8 cellular contexts compared by ENCODE assay signal in the genomic region with DNA sequence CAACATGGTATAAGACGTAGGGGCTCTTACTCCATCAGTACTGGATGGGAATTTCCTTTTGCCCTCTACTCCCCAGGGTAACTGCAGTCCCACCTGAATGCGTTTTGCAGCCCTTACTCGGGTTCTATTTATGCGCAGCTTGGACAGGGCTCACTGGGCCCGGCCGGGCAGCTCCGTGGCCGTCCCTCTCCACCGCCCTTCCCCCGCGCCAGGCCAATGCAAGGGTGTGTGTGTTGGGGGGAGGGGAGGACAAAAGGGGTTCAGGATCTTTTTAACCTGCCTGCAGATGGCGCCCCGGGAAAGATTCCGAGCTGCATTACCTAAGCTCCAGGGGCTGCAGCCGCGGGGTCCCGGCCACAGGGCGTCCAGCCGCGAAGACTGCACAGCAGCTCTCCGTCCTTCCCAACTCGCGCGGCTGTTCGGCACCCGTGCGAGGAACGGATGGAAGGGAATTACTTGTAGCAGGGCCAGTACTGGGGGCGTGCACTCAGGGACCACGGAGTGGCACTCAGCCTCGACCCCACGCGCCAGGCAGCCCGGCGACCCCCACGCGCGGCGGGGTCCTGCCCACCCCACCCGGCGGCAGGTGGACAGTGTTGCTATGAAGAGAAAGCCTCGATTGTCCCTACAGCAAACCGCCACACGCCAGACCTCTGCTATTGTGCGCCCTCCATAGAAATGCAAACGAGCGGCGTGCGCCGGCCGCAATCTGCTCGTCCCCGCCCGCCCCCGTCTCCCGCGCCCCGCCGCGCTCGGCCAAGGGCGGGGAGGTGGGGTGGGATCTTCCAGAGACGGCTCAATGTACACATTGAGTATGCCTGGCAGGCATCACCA. TPM values are rescaled to one million over a fixed set of nuclear protein-coding genes. Genes with fewer than 3 reads are reported as not detected.
DNase-seq lines count a peak whose midpoint lies in the region; ATAC-seq and TF ChIP-seq lines count a peak whose summit lies in the region.

No MANE protein-coding gene starts in this region.

- H2AFZ ChIP-seq in neural cell (ENCODE audit: low read depth, low read length): peak overlapping the region; percentile 72

- DNase-seq in AG04450 (ENCODE audit: low read depth, low spot score): no peak
- DNase-seq in HAP-1 (ENCODE audit: low spot score in 2 of 2): peak; percentile 86 to 91
- DNase-seq in NCI-H748 treated with DMSO at 0.1 percent for 48 hours (lab: John Stamatoyannopoulos, UW): peak; percentile 85
- DNase-seq in activated effector memory CD4-positive, alpha-beta T cell treated with Interleukin-2 at 50 U/mL for 16 hours: peak; percentile 18
- DNase-seq in germinal center (ENCODE audit: low spot score): peak; percentile 43

- H3K79me2 ChIP-seq in neural cell (replicated peaks; ENCODE audit: insufficient read depth, low read length): peaks cover 44% of the 10 kb centered on the region

- peak; percentile 68 for TF ChIP-seq EP300 in neural cell (conservative IDR thresholded peaks at IDR 0.05; ENCODE audit: poor library complexity, severe bottlenecking)

- H3K27me3 ChIP-seq in AG04450 (ENCODE audit: control insufficient read depth, insufficient read depth, low read length): peaks cover 43% of the 10 kb centered on the region
- H3K27me3 ChIP-seq in HAP-1 (ENCODE audit: low read depth): peaks cover 5% of the 10 kb centered on the region; the same call in 1 of the 2 replicates
- H3K27me3 ChIP-seq in neural cell (ENCODE audit: insufficient read depth, low read depth, low read length): no peaks in the 10 kb centered on the region

- peaks cover 16% of the 10 kb centered on the region for H4K20me1 ChIP-seq in neural cell (ENCODE audit: insufficient read depth)

- peak; percentile 72 for TF ChIP-seq RAD21 in neural cell (conservative IDR thresholded peaks at IDR 0.05)

- POLR2A ChIA-PET in AG04450 (lab: Yijun Ruan, JAX): no interaction called here

- H3K36me3 ChIP-seq in HAP-1 (replicated peaks) (peaks cover 7% of the 10 kb centered on the region), neural cell (ENCODE audit: insufficient read depth, low read length) (no peaks in the 10 kb centered on the region), urinary bladder (ENCODE audit: insufficient read depth) (no peaks in the 10 kb centered on the region)

- peaks cover 26% of the 10 kb centered on the region for H3K4me1 ChIP-seq in HAP-1
- H3K4me1 ChIP-seq in urinary bladder (ENCODE audit: insufficient read depth): no peaks in the 10 kb centered on the region

- peak overlapping the region; percentile 99 for H3K9ac ChIP-seq in neural cell (ENCODE audit: low read length)

- CTCF ChIA-PET in AG04450 (lab: Charles Lee): interaction anchor here (1.0 to 7.2 kb wide), 7 partner anchors 10 to 503 kb away, joined by 3 to 187 read pairs (median 9); no protein-coding TSS in a partner anchor

- in situ Hi-C loops in HAP-1 (cut with MboI; ENCODE audit: low sequenced_read_pairs): no loop called here

- H3K4me3 ChIP-seq in AG04450 (ENCODE audit: low read depth, low read length): peak overlapping the region; percentile 20; the same call in 1 of the 2 replicates
- peak overlapping the region; percentile 82 for H3K4me3 ChIP-seq in HAP-1
- peak overlapping the region; percentile 94 for H3K4me3 ChIP-seq in neural cell (ENCODE audit: low read length)
- peak overlapping the region; percentile 43 for H3K4me3 ChIP-seq in urinary bladder (ENCODE audit: low read depth, low read length)

- no peak for ATAC-seq in GM19324 (IDR thresholded peaks at IDR 0.05; ENCODE audit: low FRiP score, unreplicated experiment)

- peak overlapping the region; percentile 84 for H3K4me2 ChIP-seq in neural cell (ENCODE audit: low read length)

- no peak overlapping the region for H3K27ac ChIP-seq in AG04450 (ENCODE audit: low read depth, low read length)
- H3K27ac ChIP-seq in neural cell (ENCODE audit: low read length): peak overlapping the region; percentile 99
- H3K27ac ChIP-seq in urinary bladder (ENCODE audit: low read depth): peak overlapping the region; percentile 14

- no peaks in the 10 kb centered on the region for H3K9me2 ChIP-seq in neural cell (ENCODE audit: insufficient read depth, low read length)

- peaks cover 3% of the 10 kb centered on the region; the same call in 1 of the 2 replicates for H3K9me3 ChIP-seq in AG04450 (ENCODE audit: control insufficient read depth, insufficient read depth, low read length)
- H3K9me3 ChIP-seq in HAP-1: no peaks in the 10 kb centered on the region
- H3K9me3 ChIP-seq in neural cell (ENCODE audit: low read length): no peaks in the 10 kb centered on the region

- peaks cover 13% of the 10 kb centered on the region for H3F3A ChIP-seq in neural cell (ENCODE audit: insufficient read depth, low read length, poor library complexity, severe bottlenecking)

- under 1% methylated on average over 63 of the region's 63 CpGs for WGBS in urinary bladder

- TF ChIP-seq CTCF in AG04450 (IDR thresholded peaks at IDR 0.05; ENCODE audit: low read depth, low read length) (peak; percentile 35), neural cell (IDR thresholded peaks at IDR 0.05; ENCODE audit: poor library complexity, severe bottlenecking) (peak; percentile 88)

TF ChIP-seq in neural cell, 6 proteins besides CTCF, POLR2A, EP300 and RAD21:
- TF ChIP-seq MXI1 (conservative IDR thresholded peaks at IDR 0.05; ENCODE audit: poor library complexity, severe bottlenecking) (peak; percentile 42), TAF1 (IDR thresholded peaks at IDR 0.05; ENCODE audit: low read depth) (peak; percentile 43), EZH2 (IDR thresholded peaks at IDR 0.05; ENCODE audit: borderline replicate concordance, insufficient read depth, low read length, poor library complexity, severe bottlenecking) (no peak), SMC3 (conservative IDR thresholded peaks at IDR 0.05; ENCODE audit: poor library complexity) (peak; percentile 80), POLR2AphosphoS5 (IDR thresholded peaks at IDR 0.05) (peak; percentile 91)
- TF ChIP-seq, protein P1, sequence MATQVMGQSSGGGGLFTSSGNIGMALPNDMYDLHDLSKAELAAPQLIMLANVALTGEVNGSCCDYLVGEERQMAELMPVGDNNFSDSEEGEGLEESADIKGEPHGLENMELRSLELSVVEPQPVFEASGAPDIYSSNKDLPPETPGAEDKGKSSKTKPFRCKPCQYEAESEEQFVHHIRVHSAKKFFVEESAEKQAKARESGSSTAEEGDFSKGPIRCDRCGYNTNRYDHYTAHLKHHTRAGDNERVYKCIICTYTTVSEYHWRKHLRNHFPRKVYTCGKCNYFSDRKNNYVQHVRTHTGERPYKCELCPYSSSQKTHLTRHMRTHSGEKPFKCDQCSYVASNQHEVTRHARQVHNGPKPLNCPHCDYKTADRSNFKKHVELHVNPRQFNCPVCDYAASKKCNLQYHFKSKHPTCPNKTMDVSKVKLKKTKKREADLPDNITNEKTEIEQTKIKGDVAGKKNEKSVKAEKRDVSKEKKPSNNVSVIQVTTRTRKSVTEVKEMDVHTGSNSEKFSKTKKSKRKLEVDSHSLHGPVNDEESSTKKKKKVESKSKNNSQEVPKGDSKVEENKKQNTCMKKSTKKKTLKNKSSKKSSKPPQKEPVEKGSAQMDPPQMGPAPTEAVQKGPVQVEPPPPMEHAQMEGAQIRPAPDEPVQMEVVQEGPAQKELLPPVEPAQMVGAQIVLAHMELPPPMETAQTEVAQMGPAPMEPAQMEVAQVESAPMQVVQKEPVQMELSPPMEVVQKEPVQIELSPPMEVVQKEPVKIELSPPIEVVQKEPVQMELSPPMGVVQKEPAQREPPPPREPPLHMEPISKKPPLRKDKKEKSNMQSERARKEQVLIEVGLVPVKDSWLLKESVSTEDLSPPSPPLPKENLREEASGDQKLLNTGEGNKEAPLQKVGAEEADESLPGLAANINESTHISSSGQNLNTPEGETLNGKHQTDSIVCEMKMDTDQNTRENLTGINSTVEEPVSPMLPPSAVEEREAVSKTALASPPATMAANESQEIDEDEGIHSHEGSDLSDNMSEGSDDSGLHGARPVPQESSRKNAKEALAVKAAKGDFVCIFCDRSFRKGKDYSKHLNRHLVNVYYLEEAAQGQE (IDR thresholded peaks at IDR 0.05; ENCODE audit: borderline replicate concordance): peak; percentile 86

RNA-seq across cellular contexts. Expression of gene GADD45G, which starts 1.0 kb away (rescaled TPM):
- polyA plus RNA-seq in AG04450 (2011; rRNA removed): 0.07 TPM in 1 of 2 replicates, not detected in the other
- not detected in 2 replicates for polyA minus RNA-seq in AG04450 (2011; rRNA and poly(A)+ RNA removed)
- polyA plus RNA-seq in neural cell: 158 and 161 TPM in 2 replicates
- 29.2 and 40.4 TPM in 2 replicates for polyA minus RNA-seq in neural cell
- 3.9 TPM for total RNA-seq in urinary bladder
- polyA plus RNA-seq in urinary bladder: 25.5 TPM

Comparison
In these comparisons a context has a peak if more than half of its experiments do, and no peak if none do; other contexts are left out.
1. H3K4me3 ChIP-seq: peak in every context shown above with its lines; median percentile 94 in neural cell; 82 in HAP-1; 43 in urinary bladder; 20 in AG04450.
2. RNA of gene GADD45G, which starts 1.0 kb away (polyA plus RNA-seq): 158 to 161 TPM in neural cell and 25.5 TPM in urinary bladder (single experiment); 0.07 TPM in AG04450; every median in the first group is over 10 times any median in the second.